In genomic region chr11:1298695-1299492, GRCh38 we compare ENCODE assay signal across 9 cellular contexts. TPM values are rescaled to one million over a fixed set of nuclear protein-coding genes. Genes with fewer than 3 reads are reported as not detected.
A peak's percentile ranks its signal among the peaks of the same experiment; 100 is the strongest.
DNase-seq lines count a peak whose midpoint lies in the region; ATAC-seq, FAIRE-seq and TF ChIP-seq lines count a peak whose summit lies in the region.
"Had no signal": no experiment of that assay in that cellular context is flagged by ENCODE, and none has a peak within 500 bp of the region (broad histone marks: within the 10 kb centered on the region; RNA-seq: fewer than 3 reads in every experiment).

No MANE protein-coding gene starts in this region.

- H3K4me3 ChIP-seq in NB4 (ENCODE audit: low read depth, low read length): no peak overlapping the region
- H3K4me3 ChIP-seq in left lung: no peak overlapping the region
- H3K4me3 ChIP-seq in transverse colon: no peak overlapping the region

- H3K27me3 ChIP-seq in left lung (no peaks in the 10 kb centered on the region), transverse colon (no peaks in the 10 kb centered on the region)

- H3K9me3 Mint-ChIP-seq in chondrocyte (ENCODE audit: low read depth): no peaks in the 10 kb centered on the region
- H3K9me3 Mint-ChIP-seq in activated CD8-positive, alpha-beta T cell treated with anti-CD3 and anti-CD28 coated beads, Interleukin-2, amount 10 ng/mL, durations not matched to agents 7 days and 5 days (ENCODE audit: insufficient read depth): no peaks in the 10 kb centered on the region
- H3K9me3 Mint-ChIP-seq: nephron had no signal

- in situ Hi-C loops in transverse colon (cut with MboI; ENCODE audit: low pct_ligation_motif_present in 1 of 4, low pct_unique_long_range_greater_than_20kb in 1 of 4, low sequenced_read_pairs in 3 of 4): loop anchor here in 3 of 4 donors (25.0 kb wide), 1 partner anchor 213 kb away; no protein-coding TSS in a partner anchor

- H3K36me3 ChIP-seq in left lung: peaks cover 0 to 33% of the 10 kb centered on the region in 2 donors
- H3K36me3 ChIP-seq in transverse colon: peaks cover 0 to 4% (median 2%) of the 10 kb centered on the region in 4 donors

- CTCF ChIA-PET in activated CD8-positive, alpha-beta T cell treated with anti-CD3 and anti-CD28 coated beads, Interleukin-2, amount 10 ng/mL, durations not matched to agents 7 days and 5 days (lab: Charles Lee): no interaction called here

- H3K27ac Mint-ChIP-seq in chondrocyte (ENCODE audit: unreplicated experiment): peak overlapping the region; percentile 49
- H3K27ac Mint-ChIP-seq in activated CD8-positive, alpha-beta T cell treated with anti-CD3 and anti-CD28 coated beads, Interleukin-2, amount 10 ng/mL, durations not matched to agents 7 days and 5 days: no peak overlapping the region

- no peaks in the 10 kb centered on the region for H3K27me3 Mint-ChIP-seq in chondrocyte (ENCODE audit: low read depth)
- H3K27me3 Mint-ChIP-seq in activated CD8-positive, alpha-beta T cell treated with anti-CD3 and anti-CD28 coated beads, Interleukin-2, amount 10 ng/mL, durations not matched to agents 7 days and 5 days (ENCODE audit: low read depth): no peaks in the 10 kb centered on the region

- intact Hi-C loops in left lung (cut with DNase I): loop anchor here in 1 of 2 donors (10.0 kb wide), 1 partner anchor 216 kb away; no protein-coding TSS in a partner anchor
- intact Hi-C loops in transverse colon (cut with DNase I; ENCODE audit: low total_unique reads): no loop called here

- H3K4me3 Mint-ChIP-seq in chondrocyte (ENCODE audit: unreplicated experiment): no peak overlapping the region
- H3K4me3 Mint-ChIP-seq in activated CD8-positive, alpha-beta T cell treated with anti-CD3 and anti-CD28 coated beads, Interleukin-2, amount 10 ng/mL, durations not matched to agents 7 days and 5 days: no peak overlapping the region

- 67 to 76% methylated on average over 14 to 32 of the region's 32 CpGs for WGBS in transverse colon (ENCODE audit: low coverage in 1 of 2), 2 donors

- ATAC-seq in left lung: peak; percentile 94
- ATAC-seq in HG02798 (IDR thresholded peaks at IDR 0.05; ENCODE audit: poor library complexity, unreplicated experiment): no peak
- no peak for ATAC-seq in activated CD8-positive, alpha-beta T cell treated with anti-CD3 and anti-CD28 coated beads, Interleukin-2, amount 10 ng/mL, durations not matched to agents 7 days and 5 days

- H3K36me3 Mint-ChIP-seq in chondrocyte (ENCODE audit: low read depth): peaks cover 3% of the 10 kb centered on the region
- H3K36me3 Mint-ChIP-seq in activated CD8-positive, alpha-beta T cell treated with anti-CD3 and anti-CD28 coated beads, Interleukin-2, amount 10 ng/mL, durations not matched to agents 7 days and 5 days (ENCODE audit: low read depth): no peaks in the 10 kb centered on the region

- POLR2A ChIA-PET in activated CD8-positive, alpha-beta T cell treated with anti-CD3 and anti-CD28 coated beads, Interleukin-2, amount 10 ng/mL, durations not matched to agents 7 days and 5 days (lab: Charles Lee): no interaction called here

- TF ChIP-seq EP300 in transverse colon (IDR thresholded peaks at IDR 0.05; ENCODE audit: low read depth): no peak

- no peak for TF ChIP-seq CTCF in NB4 (IDR thresholded peaks at IDR 0.05; ENCODE audit: low read depth, low read length)
- no peak for TF ChIP-seq CTCF in chondrocyte (IDR thresholded peaks at IDR 0.05)
- TF ChIP-seq CTCF in left lung (IDR thresholded peaks at IDR 0.05): no peak
- no peak for TF ChIP-seq CTCF in transverse colon (IDR thresholded peaks at IDR 0.05)
- no peak for TF ChIP-seq CTCF in D721Med (IDR thresholded peaks at IDR 0.05; ENCODE audit: insufficient read depth, missing control alignments)

- H3K27ac ChIP-seq in left lung (peak overlapping the region; percentile 48 to 51), transverse colon (peak overlapping the region; percentile 21 to 60 (median 33))

- DNase-seq in AG08395 (ENCODE audit: low spot score): peak; percentile 90
- DNase-seq in NB4 (ENCODE audit: low read depth): peak; percentile 92
- no peak for DNase-seq in chondrocyte (ENCODE audit: low spot score)
- DNase-seq in left lung: peak; percentile 90 to 95
- DNase-seq in transverse colon: peak; percentile 89
- no peak for DNase-seq in activated CD8-positive, alpha-beta T cell treated with anti-CD3 and anti-CD28 coated beads, Interleukin-2, amount 10 ng/mL, durations not matched to agents 7 days and 5 days
- no peak for DNase-seq in D721Med (ENCODE audit: insufficient read length, low spot score)

- H3K9me3 ChIP-seq in left lung: no peaks in the 10 kb centered on the region
- H3K9me3 ChIP-seq in transverse colon: no peaks in the 10 kb centered on the region

- peaks cover 40% of the 10 kb centered on the region for H3K4me1 Mint-ChIP-seq in chondrocyte (ENCODE audit: low read depth)
- no peaks in the 10 kb centered on the region for H3K4me1 Mint-ChIP-seq in activated CD8-positive, alpha-beta T cell treated with anti-CD3 and anti-CD28 coated beads, Interleukin-2, amount 10 ng/mL, durations not matched to agents 7 days and 5 days (ENCODE audit: low read depth)

- H3K4me1 ChIP-seq in left lung (peaks cover 27 to 51% of the 10 kb centered on the region in 2 donors), transverse colon (peaks cover 41 to 57% (median 42%) of the 10 kb centered on the region in 4 donors)

- TF ChIP-seq POLR2A in NB4 (IDR thresholded peaks at IDR 0.05; ENCODE audit: extremely low read depth, insufficient read length) (no peak), transverse colon (IDR thresholded peaks at IDR 0.05) (no peak)

- FAIRE-seq in D721Med (lab: Jason Lieb, UNC): no peak

RNA-seq across cellular contexts. Expression of gene TOLLIP, which starts 10.5 kb away (rescaled TPM):
- total RNA-seq in chondrocyte (54.9 to 60.9 TPM (median 58.4 TPM) in 3 replicates), left lung (10 to 100 TPM; 54.7 to 63.5 TPM), transverse colon (100 to 1,000 TPM in 1 of 4 donors, 10 to 100 TPM in 3; 25.9 to 132 (median 50.4) TPM)
- 10 to 100 TPM; 27.1 to 34.3 TPM for total RNA-seq in activated CD8-positive, alpha-beta T cell treated with anti-CD3 and anti-CD28 coated beads, Interleukin-2, amount 10 ng/mL, durations not matched to agents 7 days and 5 days

Comparison
In these comparisons a context has a peak if more than half of its experiments do, and no peak if none do; other contexts are left out.
1. DNase-seq: peak in AG08395 (single experiment), NB4 (single experiment), left lung (2 of 2) and transverse colon (single experiment); none in chondrocyte (single experiment), activated CD8-positive, alpha-beta T cell treated with anti-CD3 and anti-CD28 coated beads, Interleukin-2, amount 10 ng/mL, durations not matched to agents 7 days and 5 days (single experiment) and D721Med (single experiment).